ENCODE assay signal across 2 cellular contexts in genomic region chr4:7191546-7192251, GRCh38.
TF ChIP-seq lines count a peak whose summit lies in the region.

No MANE protein-coding gene starts in this region.

TF ChIP-seq in HCT116, 20 proteins besides CTCF, POLR2A, EP300 and RAD21:
- TF ChIP-seq YY1 (IDR thresholded peaks at IDR 0.05; ENCODE audit: extremely low read depth, insufficient replicate concordance, low read depth, low read length) (no peak), SIN3A (IDR thresholded peaks at IDR 0.05; ENCODE audit: low read depth) (no peak), EZH2phosphoT487 (IDR thresholded peaks at IDR 0.05; ENCODE audit: borderline replicate concordance) (no peak), SRF (IDR thresholded peaks at IDR 0.05; ENCODE audit: low read depth) (no peak), MAX (IDR thresholded peaks at IDR 0.05) (no peak), ZFX (IDR thresholded peaks at IDR 0.05) (no peak), JUND (IDR thresholded peaks at IDR 0.05) (no peak), ZBTB33 (IDR thresholded peaks at IDR 0.05; ENCODE audit: extremely low read depth, insufficient replicate concordance, low read length) (no peak), ATF3 (IDR thresholded peaks at IDR 0.05) (no peak), SP1 (IDR thresholded peaks at IDR 0.05; ENCODE audit: low read depth) (no peak), TCF7L2 (IDR thresholded peaks at IDR 0.05; ENCODE audit: borderline replicate concordance, extremely low read depth, insufficient read depth, insufficient read length) (no peak), POLR2AphosphoS5 (IDR thresholded peaks at IDR 0.05; ENCODE audit: low read depth, low read length) (no peak), EGR1 (IDR thresholded peaks at IDR 0.05; ENCODE audit: low read depth) (no peak), ELF1 (IDR thresholded peaks at IDR 0.05; ENCODE audit: borderline replicate concordance, low read depth) (no peak), EZH2 (IDR thresholded peaks at IDR 0.05) (no peak), ZNF274 (IDR thresholded peaks at IDR 0.05; ENCODE audit: low read depth, low read length) (no peak), REST (IDR thresholded peaks at IDR 0.05; ENCODE audit: low read depth) (no peak), FOSL1 (IDR thresholded peaks at IDR 0.05; ENCODE audit: low read depth) (no peak)

TF ChIP-seq in HepG2, 621 proteins besides CTCF, POLR2A, EP300 and RAD21:
- TF ChIP-seq ZNF431 (CRISPR knock-in tag; IDR thresholded peaks at IDR 0.05; ENCODE audit: borderline replicate concordance, low read depth) (no peak), ZNF598 (CRISPR knock-in tag; IDR thresholded peaks at IDR 0.05; ENCODE audit: borderline replicate concordance) (no peak), RNF2 (conservative IDR thresholded peaks at IDR 0.05; ENCODE audit: low read depth) (no peak), SIX1 (CRISPR knock-in tag; IDR thresholded peaks at IDR 0.05; ENCODE audit: borderline replicate concordance) (no peak), MXD3 (CRISPR knock-in tag; IDR thresholded peaks at IDR 0.05) (no peak), SCMH1 (CRISPR knock-in tag; IDR thresholded peaks at IDR 0.05; ENCODE audit: borderline replicate concordance) (no peak), PLRG1 (conservative IDR thresholded peaks at IDR 0.05) (no peak), ATM (IDR thresholded peaks at IDR 0.05; ENCODE audit: borderline replicate concordance) (no peak), BCL3 (CRISPR knock-in tag; IDR thresholded peaks at IDR 0.05) (no peak), ZSCAN22 (CRISPR knock-in tag; IDR thresholded peaks at IDR 0.05) (no peak), SIN3A (IDR thresholded peaks at IDR 0.05; ENCODE audit: borderline replicate concordance, low read depth, low read length) (no peak), CC2D1A (CRISPR knock-in tag; IDR thresholded peaks at IDR 0.05) (no peak), GATAD2A (CRISPR knock-in tag; IDR thresholded peaks at IDR 0.05) (no peak), FOXM1 (CRISPR knock-in tag; IDR thresholded peaks at IDR 0.05) (no peak)
TF ChIP-seq in HepG2: peak in this region for 0.
